In genomic region chr7:92766461-92767003, GRCh38 we compare ENCODE assay signal across 1 cellular context.
TF ChIP-seq lines count a peak whose summit lies in the region.

No MANE protein-coding gene starts in this region.

TF ChIP-seq in HCT116, 20 proteins besides CTCF, POLR2A, EP300 and RAD21 (continued from another document):
- TF ChIP-seq ATF3 (IDR thresholded peaks at IDR 0.05) (no peak), MAX (IDR thresholded peaks at IDR 0.05) (no peak), ZFX (IDR thresholded peaks at IDR 0.05) (no peak), ELF1 (IDR thresholded peaks at IDR 0.05; ENCODE audit: borderline replicate concordance, low read depth) (no peak), JUND (IDR thresholded peaks at IDR 0.05) (peak; percentile 77), CBX3 (IDR thresholded peaks at IDR 0.05; ENCODE audit: low read depth) (0 out of 2 replicates have a peak, but pooled peaks have one; percentile 28), SIN3A (IDR thresholded peaks at IDR 0.05; ENCODE audit: low read depth) (no peak), TCF7L2 (IDR thresholded peaks at IDR 0.05; ENCODE audit: borderline replicate concordance, extremely low read depth, insufficient read depth, insufficient read length) (no peak), ZBTB33 (IDR thresholded peaks at IDR 0.05; ENCODE audit: extremely low read depth, insufficient replicate concordance, low read length) (no peak), EZH2 (IDR thresholded peaks at IDR 0.05) (no peak)
TF ChIP-seq in HCT116: peak in this region for 4.
